Comparison of ENCODE assay signal across 11 cellular contexts in the genomic region with DNA sequence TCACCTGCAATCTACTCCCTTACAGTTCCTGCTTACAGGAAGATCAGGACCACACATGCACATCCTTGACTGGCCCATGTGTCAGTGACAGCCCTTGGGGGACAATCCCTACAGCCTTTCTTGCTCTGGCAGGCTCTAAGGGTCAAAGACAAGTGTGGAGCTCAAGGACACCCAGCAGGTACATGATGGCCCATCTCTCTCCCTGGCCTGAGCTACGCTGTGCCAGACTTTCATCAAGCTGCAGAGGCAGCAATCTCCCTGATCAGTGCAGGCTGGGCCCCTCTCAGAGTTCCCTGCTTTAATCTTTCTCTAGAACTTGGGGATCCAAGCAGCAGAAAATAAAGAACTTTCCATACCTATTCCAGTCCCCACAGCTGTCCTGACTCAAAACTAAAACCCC. TPM values are rescaled to one million over a fixed set of nuclear protein-coding genes. Genes with fewer than 3 reads are reported as not detected.
DNase-seq lines count a peak whose midpoint lies in the region; ATAC-seq and TF ChIP-seq lines count a peak whose summit lies in the region.
"Had no signal": no experiment of that assay in that cellular context is flagged by ENCODE, and none has a peak within 500 bp of the region (broad histone marks: within the 10 kb centered on the region; RNA-seq: fewer than 3 reads in every experiment).

No MANE protein-coding gene starts in this region.

- H3K27me3 Mint-ChIP-seq in CD4-positive, alpha-beta T cell: no peaks in the 10 kb centered on the region
- H3K27me3 Mint-ChIP-seq in brain (no peaks in the 10 kb centered on the region), neural crest cell (ENCODE audit: low read depth) (peaks cover 14% of the 10 kb centered on the region)

- peaks cover 16% of the 10 kb centered on the region for H3K4me1 Mint-ChIP-seq in CD4-positive, alpha-beta T cell (ENCODE audit: low read depth)
- H3K4me1 Mint-ChIP-seq in brain: peaks cover 54% of the 10 kb centered on the region
- H3K4me1 Mint-ChIP-seq in neural crest cell: peaks cover 36% of the 10 kb centered on the region

- H3K4me3 Mint-ChIP-seq in CD4-positive, alpha-beta T cell: peak overlapping the region; percentile 44
- peak overlapping the region; percentile 86 to 92 (median 87) for H3K4me3 Mint-ChIP-seq in brain
- peak overlapping the region; percentile 84 for H3K4me3 Mint-ChIP-seq in neural crest cell

- ATAC-seq in CD4-positive, alpha-beta T cell (ENCODE audit: poor library complexity): no peak
- ATAC-seq in GM18867 (IDR thresholded peaks at IDR 0.05; ENCODE audit: unreplicated experiment): no peak

- 91 to 93% methylated on average over 1 of the region's 1 CpG for WGBS in lower leg skin, 2 donors

- H3K27ac Mint-ChIP-seq in CD4-positive, alpha-beta T cell: no peak overlapping the region
- H3K27ac Mint-ChIP-seq in brain (peak overlapping the region; percentile 10 to 93 (median 16)), neural crest cell (ENCODE audit: unreplicated experiment) (no peak overlapping the region)

- POLR2A ChIA-PET in CD4-positive, alpha-beta T cell (lab: Charles Lee): no interaction called here

- no peak for TF ChIP-seq CTCF in CD4-positive, alpha-beta T cell (IDR thresholded peaks at IDR 0.05)
- no peak for TF ChIP-seq CTCF in HFF-Myc (IDR thresholded peaks at IDR 0.05; ENCODE audit: low read depth, low read length, missing control alignments)
- TF ChIP-seq CTCF in brain (conservative IDR thresholded peaks at IDR 0.05): no peak
- no peak for TF ChIP-seq CTCF in neural crest cell (conservative IDR thresholded peaks at IDR 0.05)
- TF ChIP-seq CTCF in lower leg skin (IDR thresholded peaks at IDR 0.05): no peak

- no peak for DNase-seq in CD4-positive, alpha-beta T cell
- DNase-seq in HFF-Myc (ENCODE audit: extremely low read depth, low read depth) (no peak), neural crest cell (ENCODE audit: low read depth, low spot score) (no peak), lower leg skin (ENCODE audit: low spot score in 2 of 2) (no peak), DMS 273 treated with DMSO at 0.1 percent for 48 hours (lab: John Stamatoyannopoulos, UW) (no peak)
- DNase-seq in stimulated activated CD4-positive, alpha-beta T cell treated with anti-CD3 and anti-CD28 coated beads, Interleukin-1b, Interleukin-23, amount 100 ng/mL, for 48 hours: no peak
- DNase-seq: activated gamma-delta T cell treated with Interleukin-2 at 50 U/mL for 16 hours, NCI-H2171 treated with DMSO at 0.1 percent for 48 hours, stomach had no signal

- H3K9me3 ChIP-seq in CD4-positive, alpha-beta T cell (ENCODE audit: control insufficient read depth, low read length): no peaks in the 10 kb centered on the region
- H3K9me3 ChIP-seq: stomach had no signal

- H3K4me3 ChIP-seq in HFF-Myc (replicated peaks; ENCODE audit: low read depth, low read length) (peak overlapping the region; percentile 71), lower leg skin (ENCODE audit: low read depth, poor library complexity, severe bottlenecking) (no peak overlapping the region)
- H3K4me3 ChIP-seq: stomach had no signal

- intact Hi-C loops in CD4-positive, alpha-beta T cell (cut with DNase I, micrococcal nuclease): no loop called here
- intact Hi-C loops in lower leg skin (cut with DNase I; ENCODE audit: low total_unique reads): loop anchor here (10.0 kb wide), 1 partner anchor 46 kb away; no protein-coding TSS in a partner anchor

- CTCF ChIA-PET in CD4-positive, alpha-beta T cell (lab: Charles Lee): interaction anchor here (1.9 kb wide), 1 partner anchor 49 kb away, joined by 8 read pairs; no protein-coding TSS in a partner anchor

- TF ChIP-seq POLR2A in lower leg skin (IDR thresholded peaks at IDR 0.05): no peak

- no peaks in the 10 kb centered on the region for H3K36me3 Mint-ChIP-seq in CD4-positive, alpha-beta T cell (ENCODE audit: low read depth)
- H3K36me3 Mint-ChIP-seq in brain: no peaks in the 10 kb centered on the region
- H3K36me3 Mint-ChIP-seq in neural crest cell (ENCODE audit: low read depth): no peaks in the 10 kb centered on the region

- H3K27ac ChIP-seq in CD4-positive, alpha-beta T cell (ENCODE audit: low read depth, low read length): no peak overlapping the region
- H3K27ac ChIP-seq: stomach had no signal

- no peaks in the 10 kb centered on the region for H3K27me3 ChIP-seq in CD4-positive, alpha-beta T cell (ENCODE audit: control insufficient read depth, insufficient read depth, low read length)

- no peaks in the 10 kb centered on the region for H3K9me3 Mint-ChIP-seq in CD4-positive, alpha-beta T cell
- H3K9me3 Mint-ChIP-seq in brain (peaks cover 0 to 2% (median 0%) of the 10 kb centered on the region in 5 experiments), neural crest cell (no peaks in the 10 kb centered on the region)

RNA-seq across cellular contexts. Expression of a gene that starts 2.6 kb away (rescaled TPM):
- 1 to 10 TPM; 2.3 to 2.7 TPM for total RNA-seq in CD4-positive, alpha-beta T cell
- 22.2 TPM for polyA plus RNA-seq in brain (ENCODE audit: insufficient read depth, low read depth, low replicate concordance)
- 12.3 and 14.4 TPM in 2 replicates for total RNA-seq in neural crest cell
- total RNA-seq in lower leg skin: 10 to 100 TPM; 16.7 to 30.5 (median 20.5) TPM

RNA-seq across cellular contexts. Expression of a gene that starts 29.8 kb away (rescaled TPM):
- total RNA-seq in CD4-positive, alpha-beta T cell: 10 to 100 TPM; 14.3 to 17.1 TPM
- polyA plus RNA-seq in brain (ENCODE audit: insufficient read depth, low read depth, low replicate concordance): 156 TPM
- total RNA-seq in neural crest cell (43.7 and 50.1 TPM in 2 replicates), lower leg skin (100 to 1,000 TPM in 1 of 4 donors, 10 to 100 TPM in 3; 54.4 to 113 (median 82.3) TPM)

Comparison
In these comparisons a context has a peak if more than half of its experiments do, and no peak if none do; other contexts are left out.
1. H3K27ac Mint-ChIP-seq: peak in brain (5 of 5); none in CD4-positive, alpha-beta T cell (single experiment) and neural crest cell (single experiment).
2. Peak in every context shown above with its lines, with median percentiles within 50 percentile points of each other: H3K4me3 Mint-ChIP-seq.